ENCODE assay signal across 21 cellular contexts in the genomic region with DNA sequence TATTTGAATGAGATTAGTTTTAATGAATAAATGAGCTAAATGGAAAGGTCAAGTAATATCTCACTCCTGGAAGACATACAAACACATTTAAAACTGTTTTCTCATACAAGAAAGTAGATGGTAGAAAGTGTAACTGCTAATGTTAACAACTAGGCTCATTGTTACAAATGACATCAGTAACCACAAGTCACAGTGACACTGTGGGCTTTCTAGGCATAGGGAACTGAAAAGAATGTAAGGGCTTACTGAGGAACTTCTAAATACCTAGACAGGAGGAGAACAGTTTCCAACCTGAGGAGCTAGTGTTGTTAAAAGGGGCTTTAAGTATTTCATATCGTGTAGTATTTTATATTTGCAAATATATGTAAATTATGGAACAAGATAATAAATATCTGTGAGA. TPM values are rescaled to one million over a fixed set of nuclear protein-coding genes. Genes with fewer than 3 reads are reported as not detected.
A peak's percentile ranks its signal among the peaks of the same experiment; 100 is the strongest.
DNase-seq lines count a peak whose midpoint lies in the region; ATAC-seq and TF ChIP-seq lines count a peak whose summit lies in the region.
"Had no signal": no experiment of that assay in that cellular context is flagged by ENCODE, and none has a peak within 500 bp of the region (broad histone marks: within the 10 kb centered on the region; RNA-seq: fewer than 3 reads in every experiment).

No MANE protein-coding gene starts in this region.

- H3K27me3 ChIP-seq in neuronal stem cell (ENCODE audit: control insufficient read depth in 3 of 3, insufficient read depth in 3 of 3, low read depth in 1 of 3, low read length in 3 of 3): no peaks in the 10 kb centered on the region
- H3K27me3 ChIP-seq: foreskin keratinocyte, hepatocyte had no signal

- no peak for TF ChIP-seq POLR2A in NB4 (IDR thresholded peaks at IDR 0.05; ENCODE audit: extremely low read depth, insufficient read length)

- no peak overlapping the region for H3K9ac ChIP-seq in neuronal stem cell (ENCODE audit: low read depth, low read length, poor library complexity)

- H3K4ac ChIP-seq in neuronal stem cell (ENCODE audit: low read length): no peak overlapping the region

- H3K4me3 ChIP-seq in NB4 (ENCODE audit: low read depth, low read length) (no peak overlapping the region), neuronal stem cell (ENCODE audit: low read length in 2 of 2) (no peak overlapping the region)
- H3K4me3 ChIP-seq: GM23338, hepatocyte, K562 had no signal

- no CpG with 5 or more reads among the region's 1 CpG for WGBS in neuronal stem cell (ENCODE audit: extremely low coverage in 2 of 2, insufficient read length in 2 of 2, insufficient replicate concordance in 1 of 2), 2 donors

- H3K23ac ChIP-seq in neuronal stem cell (ENCODE audit: low read depth, low read length, poor library complexity): no peak overlapping the region

- H4K91ac ChIP-seq in neuronal stem cell (ENCODE audit: low read depth, low read length, poor library complexity): no peak overlapping the region

- H3K9me3 Mint-ChIP-seq in activated CD8-positive, alpha-beta memory T cell treated with anti-CD3 and anti-CD28 coated beads, Interleukin-2, amount 10 ng/mL, durations not matched to agents 7 days and 5 days (ENCODE audit: low read depth): no peaks in the 10 kb centered on the region
- H3K9me3 Mint-ChIP-seq: CD4-positive, alpha-beta T cell; GM23338 had no signal

- H2BK12ac ChIP-seq in neuronal stem cell (ENCODE audit: low read length): no peak overlapping the region

- H3K79me1 ChIP-seq in neuronal stem cell (ENCODE audit: low read depth, low read length): no peaks in the 10 kb centered on the region

- no peak overlapping the region for H3K27ac Mint-ChIP-seq in activated CD8-positive, alpha-beta memory T cell treated with anti-CD3 and anti-CD28 coated beads, Interleukin-2, amount 10 ng/mL, durations not matched to agents 7 days and 5 days
- H3K27ac Mint-ChIP-seq: CD4-positive, alpha-beta T cell; GM23338 had no signal

- H3K4me2 ChIP-seq in neuronal stem cell (ENCODE audit: insufficient read depth, low read length, poor library complexity, severe bottlenecking): no peak overlapping the region
- H3K4me2 ChIP-seq: GM23338, hepatocyte had no signal

- no peak overlapping the region for H2AFZ ChIP-seq in neuronal stem cell (ENCODE audit: low read length)
- H2AFZ ChIP-seq: GM23338, hepatocyte had no signal

- no peak overlapping the region for H2BK120ac ChIP-seq in neuronal stem cell (ENCODE audit: low read depth, low read length)

- no peak overlapping the region for H3K27ac ChIP-seq in neuronal stem cell (replicated peaks; ENCODE audit: low read length)
- H3K27ac ChIP-seq: epithelial cell of prostate, foreskin keratinocyte, hepatocyte had no signal

- ATAC-seq in GM19395 (IDR thresholded peaks at IDR 0.05; ENCODE audit: unreplicated experiment): peak; percentile 72
- ATAC-seq in HG02884 (IDR thresholded peaks at IDR 0.05; ENCODE audit: unreplicated experiment): peak; percentile 84
- ATAC-seq in activated CD8-positive, alpha-beta memory T cell treated with anti-CD3 and anti-CD28 coated beads, Interleukin-2, amount 10 ng/mL, durations not matched to agents 7 days and 5 days: no peak
- ATAC-seq: foreskin keratinocyte, GM23338, K562 had no signal

- no peaks in the 10 kb centered on the region for H3K4me1 Mint-ChIP-seq in activated CD8-positive, alpha-beta memory T cell treated with anti-CD3 and anti-CD28 coated beads, Interleukin-2, amount 10 ng/mL, durations not matched to agents 7 days and 5 days
- H3K4me1 Mint-ChIP-seq: GM23338 had no signal

- no peak overlapping the region for H3K14ac ChIP-seq in neuronal stem cell (ENCODE audit: low read length)

- H3K36me3 Mint-ChIP-seq in activated CD8-positive, alpha-beta memory T cell treated with anti-CD3 and anti-CD28 coated beads, Interleukin-2, amount 10 ng/mL, durations not matched to agents 7 days and 5 days: no peaks in the 10 kb centered on the region

- H2BK5ac ChIP-seq in neuronal stem cell (ENCODE audit: low read length): no peak overlapping the region

- H3K9me3 ChIP-seq in neuronal stem cell (replicated peaks in 1 of 2; ENCODE audit: control insufficient read depth in 2 of 2, insufficient read depth in 1 of 2, low read depth in 1 of 2, low read length in 2 of 2): no peaks in the 10 kb centered on the region

- H3K4me3 Mint-ChIP-seq in activated CD8-positive, alpha-beta memory T cell treated with anti-CD3 and anti-CD28 coated beads, Interleukin-2, amount 10 ng/mL, durations not matched to agents 7 days and 5 days: no peak overlapping the region
- H3K4me3 Mint-ChIP-seq: CD4-positive, alpha-beta T cell; GM23338 had no signal

- DNase-seq in GM13977 (ENCODE audit: low spot score): peak; percentile 16
- peak; percentile 25 for DNase-seq in NB4 (ENCODE audit: low read depth)
- DNase-seq in NCI-H2171 (lab: John Stamatoyannopoulos, UW): no peak
- no peak for DNase-seq in NCI-H2029 treated with DMSO at 0.1 percent for 48 hours (lab: John Stamatoyannopoulos, UW)
- no peak for DNase-seq in neuronal stem cell (ENCODE audit: low spot score)
- no peak for DNase-seq in activated CD8-positive, alpha-beta memory T cell treated with anti-CD3 and anti-CD28 coated beads, Interleukin-2, amount 10 ng/mL, durations not matched to agents 7 days and 5 days
- DNase-seq: activated gamma-delta T cell treated with Interleukin-2 at 50 U/mL for 16 hours; CD4-positive, alpha-beta T cell; foreskin keratinocyte; GF-D8; NCI-H1048; NCI-H2081; NCI-H510A treated with DMSO at 0.1 percent for 48 hours; occipital lobe; SW 1271 had no signal

- no peak overlapping the region for H2BK15ac ChIP-seq in neuronal stem cell (ENCODE audit: low read length)

- in situ Hi-C loops in GM13977 (cut with MboI; ENCODE audit: low pct_unique_long_range_greater_than_20kb, low sequenced_read_pairs, unreplicated experiment): no loop called here

- H3K4me1 ChIP-seq in neuronal stem cell (ENCODE audit: control insufficient read depth in 2 of 2, insufficient read depth in 1 of 2, low read depth in 1 of 2, low read length in 2 of 2): no peaks in the 10 kb centered on the region
- H3K4me1 ChIP-seq: foreskin keratinocyte had no signal

- H4K8ac ChIP-seq in neuronal stem cell (ENCODE audit: low read depth, low read length): no peak overlapping the region

- H3K27me3 Mint-ChIP-seq in activated CD8-positive, alpha-beta memory T cell treated with anti-CD3 and anti-CD28 coated beads, Interleukin-2, amount 10 ng/mL, durations not matched to agents 7 days and 5 days: peaks cover 13% of the 10 kb centered on the region

- no peak overlapping the region for H2AK5ac ChIP-seq in neuronal stem cell (ENCODE audit: low read depth, low read length)

- TF ChIP-seq CTCF in GM13977 (IDR thresholded peaks at IDR 0.05; ENCODE audit: extremely low read depth, insufficient read depth, missing control alignments) (no peak), NB4 (IDR thresholded peaks at IDR 0.05; ENCODE audit: low read depth, low read length) (no peak)

- CTCF ChIA-PET in activated CD8-positive, alpha-beta memory T cell treated with anti-CD3 and anti-CD28 coated beads, Interleukin-2, amount 10 ng/mL, durations not matched to agents 7 days and 5 days (lab: Charles Lee): interaction anchor here (1.8 kb wide), 1 partner anchor 37 kb away, joined by 3 read pairs; no protein-coding TSS in a partner anchor

- H3K36me3 ChIP-seq in neuronal stem cell (replicated peaks in 1 of 2; ENCODE audit: control insufficient read depth in 2 of 2, insufficient read depth in 2 of 2, low read length in 2 of 2): no peaks in the 10 kb centered on the region

- no peak overlapping the region for H3K18ac ChIP-seq in neuronal stem cell (ENCODE audit: low read length)

RNA-seq across cellular contexts. Expression of a gene that starts 17.5 kb away (rescaled TPM):
- 63.9 TPM for polyA plus RNA-seq in neuronal stem cell (2013, experiment 1 of 2)
- polyA plus RNA-seq in neuronal stem cell (2013, experiment 2 of 2): 74.0 TPM
- 10 to 100 TPM; 67.0 to 75.5 TPM for total RNA-seq in activated CD8-positive, alpha-beta memory T cell treated with anti-CD3 and anti-CD28 coated beads, Interleukin-2, amount 10 ng/mL, durations not matched to agents 7 days and 5 days

Comparison
In these comparisons a context has a peak if more than half of its experiments do, and no peak if none do; other contexts are left out.
1. DNase-seq: peak in GM13977 (single experiment) and NB4 (single experiment); none in NCI-H2171 (single experiment), NCI-H2029 treated with DMSO at 0.1 percent for 48 hours (single experiment), neuronal stem cell (single experiment) and activated CD8-positive, alpha-beta memory T cell treated with anti-CD3 and anti-CD28 coated beads, Interleukin-2, amount 10 ng/mL, durations not matched to agents 7 days and 5 days (single experiment).